ENCODE assay signal across 22 cellular contexts in the genomic region with DNA sequence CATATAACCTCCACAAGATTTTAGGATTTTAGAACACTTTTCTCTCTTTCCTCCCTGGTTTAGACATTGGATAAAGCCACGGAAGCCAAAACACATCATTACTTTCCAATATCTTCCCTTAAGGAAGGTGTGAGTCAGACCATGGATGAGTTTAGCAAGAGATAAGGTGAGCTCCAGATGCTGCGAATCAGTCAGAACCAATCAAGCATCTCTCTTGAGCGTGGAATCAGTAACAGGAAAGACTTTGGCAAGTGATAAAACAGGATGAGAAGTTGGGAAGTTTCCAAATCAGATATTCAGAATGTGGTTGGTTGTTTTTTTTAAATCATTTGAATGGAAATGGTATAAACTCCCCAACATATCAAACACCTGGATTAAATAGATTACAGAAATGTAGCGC.
"Had no signal": no experiment of that assay in that cellular context is flagged by ENCODE, and none has a peak within 500 bp of the region (broad histone marks: within the 10 kb centered on the region; RNA-seq: fewer than 3 reads in every experiment).

No MANE protein-coding gene starts in this region.

- H3K4me1 Mint-ChIP-seq: activated B cell treated with CpG ODN at 0.5 μM for 24 hours; activated CD4-positive, alpha-beta memory T cell treated with anti-CD3 and anti-CD28 coated beads, Interleukin-2, amount 10 ng/mL, durations not matched to agents 7 days and 5 days; activated CD8-positive, alpha-beta memory T cell treated with anti-CD3 and anti-CD28 coated beads, Interleukin-2, amount 10 ng/mL, durations not matched to agents 7 days and 5 days; activated naive CD8-positive, alpha-beta T cell treated with anti-CD3 and anti-CD28 coated beads for 36 hours; central memory CD8-positive, alpha-beta T cell; naive thymus-derived CD8-positive, alpha-beta T cell; stimulated activated effector memory CD8-positive, alpha-beta T cell treated with anti-CD3 and anti-CD28 coated beads, Interleukin-12 subunit alpha, Interleukin-12 subunit beta, amount 100 ng/mL, for 72 hours had no signal

- H3K27me3 ChIP-seq: esophagus muscularis mucosa, ovary, stomach, vagina had no signal

- H3K27me3 Mint-ChIP-seq: activated naive CD8-positive, alpha-beta T cell treated with anti-CD3 and anti-CD28 coated beads for 36 hours; central memory CD8-positive, alpha-beta T cell; T-helper 17 cell had no signal

- H3K4me1 ChIP-seq: esophagus muscularis mucosa, stomach, vagina had no signal

- H3K9me3 ChIP-seq: esophagus muscularis mucosa, ovary, stomach, vagina had no signal

- H3K4me3 ChIP-seq: coronary artery, esophagus muscularis mucosa, ovary, smooth muscle cell, stomach, vagina had no signal

- DNase-seq: activated B cell treated with CpG ODN at 0.5 μM for 24 hours; activated CD4-positive, alpha-beta memory T cell treated with anti-CD3 and anti-CD28 coated beads, Interleukin-2, amount 10 ng/mL, durations not matched to agents 7 days and 5 days; activated CD4-positive, alpha-beta T cell treated with anti-CD3 and anti-CD28 coated beads for 48 hours; activated CD8-positive, alpha-beta memory T cell treated with anti-CD3 and anti-CD28 coated beads, Interleukin-2, amount 10 ng/mL, durations not matched to agents 7 days and 5 days; activated naive CD4-positive, alpha-beta T cell; activated naive CD8-positive, alpha-beta T cell treated with anti-CD3 and anti-CD28 coated beads for 36 hours; effector CD4-positive, alpha-beta T cell; kidney glomerular epithelial cell; naive thymus-derived CD8-positive, alpha-beta T cell; ovary; stimulated activated CD4-positive, alpha-beta T cell treated with anti-CD3 and anti-CD28 coated beads, Interleukin-4, amount 100 ng/mL, for 24 hours; stomach; T-helper 17 cell; trophoblast cell had no signal

- H3K36me3 Mint-ChIP-seq: activated CD8-positive, alpha-beta memory T cell treated with anti-CD3 and anti-CD28 coated beads, Interleukin-2, amount 10 ng/mL, durations not matched to agents 7 days and 5 days; activated naive CD8-positive, alpha-beta T cell treated with anti-CD3 and anti-CD28 coated beads for 36 hours; brain; naive thymus-derived CD8-positive, alpha-beta T cell; stimulated activated effector memory CD8-positive, alpha-beta T cell treated with anti-CD3 and anti-CD28 coated beads, Interleukin-12 subunit alpha, Interleukin-12 subunit beta, amount 100 ng/mL, for 72 hours had no signal

- H3K4me2 ChIP-seq: smooth muscle cell had no signal

- H3K4me3 Mint-ChIP-seq: activated B cell treated with CpG ODN at 0.5 μM for 24 hours; activated CD4-positive, alpha-beta memory T cell treated with anti-CD3 and anti-CD28 coated beads, Interleukin-2, amount 10 ng/mL, durations not matched to agents 7 days and 5 days; activated CD8-positive, alpha-beta memory T cell treated with anti-CD3 and anti-CD28 coated beads, Interleukin-2, amount 10 ng/mL, durations not matched to agents 7 days and 5 days; activated naive CD8-positive, alpha-beta T cell treated with anti-CD3 and anti-CD28 coated beads for 36 hours; brain; central memory CD8-positive, alpha-beta T cell; naive thymus-derived CD8-positive, alpha-beta T cell; stimulated activated effector memory CD8-positive, alpha-beta T cell treated with anti-CD3 and anti-CD28 coated beads, Interleukin-12 subunit alpha, Interleukin-12 subunit beta, amount 100 ng/mL, for 72 hours; T-helper 17 cell had no signal

- H3K27ac Mint-ChIP-seq: activated B cell treated with CpG ODN at 0.5 μM for 24 hours; activated CD4-positive, alpha-beta memory T cell treated with anti-CD3 and anti-CD28 coated beads, Interleukin-2, amount 10 ng/mL, durations not matched to agents 7 days and 5 days; activated CD8-positive, alpha-beta memory T cell treated with anti-CD3 and anti-CD28 coated beads, Interleukin-2, amount 10 ng/mL, durations not matched to agents 7 days and 5 days; activated naive CD8-positive, alpha-beta T cell treated with anti-CD3 and anti-CD28 coated beads for 36 hours; brain; naive thymus-derived CD8-positive, alpha-beta T cell; stimulated activated effector memory CD8-positive, alpha-beta T cell treated with anti-CD3 and anti-CD28 coated beads, Interleukin-12 subunit alpha, Interleukin-12 subunit beta, amount 100 ng/mL, for 72 hours; T-helper 17 cell had no signal

- H3K9me3 Mint-ChIP-seq: activated B cell treated with CpG ODN at 0.5 μM for 24 hours; activated CD4-positive, alpha-beta memory T cell treated with anti-CD3 and anti-CD28 coated beads, Interleukin-2, amount 10 ng/mL, durations not matched to agents 7 days and 5 days; activated naive CD8-positive, alpha-beta T cell treated with anti-CD3 and anti-CD28 coated beads for 36 hours; brain; central memory CD8-positive, alpha-beta T cell; naive thymus-derived CD8-positive, alpha-beta T cell; stimulated activated effector memory CD8-positive, alpha-beta T cell treated with anti-CD3 and anti-CD28 coated beads, Interleukin-12 subunit alpha, Interleukin-12 subunit beta, amount 100 ng/mL, for 72 hours had no signal

- H3K36me3 ChIP-seq: esophagus muscularis mucosa, ovary, stomach, vagina had no signal

- ATAC-seq: activated CD8-positive, alpha-beta memory T cell treated with anti-CD3 and anti-CD28 coated beads, Interleukin-2, amount 10 ng/mL, durations not matched to agents 7 days and 5 days; naive thymus-derived CD8-positive, alpha-beta T cell; sciatic nerve; stimulated activated effector memory CD8-positive, alpha-beta T cell treated with anti-CD3 and anti-CD28 coated beads, Interleukin-12 subunit alpha, Interleukin-12 subunit beta, amount 100 ng/mL, for 72 hours; T-helper 17 cell had no signal

- H3K27ac ChIP-seq: coronary artery, esophagus muscularis mucosa, ovary, stomach, vagina had no signal
